Comparison of ENCODE assay signal across 12 cellular contexts in the genomic region with DNA sequence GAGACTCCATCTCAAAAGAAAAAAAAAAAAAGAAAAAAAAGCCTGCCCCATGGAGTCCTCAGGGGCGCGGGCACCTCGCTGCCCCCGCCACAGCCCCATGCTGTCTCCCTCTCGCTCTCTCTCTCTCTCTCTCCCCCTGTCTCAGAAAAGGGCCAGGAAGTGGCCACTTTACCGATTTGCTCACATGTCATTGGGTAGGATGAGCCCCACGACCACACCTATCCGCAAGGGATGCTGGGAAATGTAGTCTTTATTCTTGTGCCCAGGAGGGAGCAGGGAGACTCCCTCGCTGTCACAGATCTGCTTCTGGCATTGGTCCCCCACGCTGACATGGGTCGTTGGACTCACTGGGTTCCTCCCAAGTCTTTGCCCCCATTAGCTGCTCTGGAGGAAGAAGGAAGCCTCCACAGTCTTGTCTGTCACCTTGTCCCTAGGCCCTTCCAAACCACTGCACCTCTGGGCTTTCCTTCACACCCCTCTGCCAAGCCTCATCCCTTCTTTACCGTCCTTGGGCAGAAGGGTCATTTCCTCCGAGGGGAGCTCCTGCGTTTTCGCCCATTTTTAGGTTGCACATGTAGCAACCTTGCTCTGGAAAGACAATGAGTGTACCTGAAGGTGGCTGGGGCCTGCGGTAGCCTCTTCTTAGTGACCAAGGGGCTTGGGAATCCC. TPM values are rescaled to one million over a fixed set of nuclear protein-coding genes. Genes with fewer than 3 reads are reported as not detected.
DNase-seq lines count a peak whose midpoint lies in the region; ATAC-seq, FAIRE-seq and TF ChIP-seq lines count a peak whose summit lies in the region.
"Had no signal": no experiment of that assay in that cellular context is flagged by ENCODE, and none has a peak within 500 bp of the region (broad histone marks: within the 10 kb centered on the region; RNA-seq: fewer than 3 reads in every experiment).

No MANE protein-coding gene starts in this region.

- H3K4me1 Mint-ChIP-seq in effector memory CD8-positive, alpha-beta T cell (ENCODE audit: low read depth in 2 of 2): peaks cover 6 to 7% of the 10 kb centered on the region in 2 donors

- no peak overlapping the region for H3K4me3 Mint-ChIP-seq in effector memory CD8-positive, alpha-beta T cell

- H3K27ac Mint-ChIP-seq in effector memory CD8-positive, alpha-beta T cell: no peak overlapping the region

- DNase-seq in stimulated activated CD4-positive, alpha-beta T cell treated with anti-CD3 and anti-CD28 coated beads, Interleukin-15, amount 100 ng/mL, for 24 hours: peak; percentile 37
- DNase-seq in stimulated activated CD4-positive, alpha-beta T cell treated with anti-CD3 and anti-CD28 coated beads, Interleukin-12 subunit alpha, Interleukin-12 subunit beta, amount 100 ng/mL, for 4 hours: no peak
- DNase-seq in NCI-H460 (ENCODE audit: extremely low read depth, low read depth): peak; percentile 48
- DNase-seq in effector memory CD8-positive, alpha-beta T cell: no peak
- DNase-seq in urothelium cell line (ENCODE audit: low spot score): peak; percentile 48
- no peak for DNase-seq in foreskin fibroblast
- DNase-seq: GDM1, kidney glomerular epithelial cell, NCI-H226 had no signal

- TF ChIP-seq CTCF in foreskin fibroblast (IDR thresholded peaks at IDR 0.05; ENCODE audit: low read depth, low read length): no peak

- H3K27me3 Mint-ChIP-seq in effector memory CD8-positive, alpha-beta T cell: no peaks in the 10 kb centered on the region

- ATAC-seq in effector memory CD8-positive, alpha-beta T cell (replicated peaks): peak; percentile 93
- ATAC-seq in GM19467 (IDR thresholded peaks at IDR 0.05; ENCODE audit: unreplicated experiment): no peak
- ATAC-seq in HG02623 (IDR thresholded peaks at IDR 0.05; ENCODE audit: unreplicated experiment): no peak

- H3K4me3 ChIP-seq in foreskin fibroblast (ENCODE audit: low read depth in 1 of 2, low read length in 2 of 2): no peak overlapping the region
- H3K4me3 ChIP-seq: esophagus muscularis mucosa had no signal

- no peaks in the 10 kb centered on the region for H3K9me3 Mint-ChIP-seq in effector memory CD8-positive, alpha-beta T cell

- H3K36me3 Mint-ChIP-seq in effector memory CD8-positive, alpha-beta T cell (ENCODE audit: insufficient read depth): peaks cover 5% of the 10 kb centered on the region

- FAIRE-seq in urothelium cell line (lab: Jason Lieb, UNC): no peak

RNA-seq across cellular contexts. Expression of gene GJD3, which starts 6.9 kb away (rescaled TPM):
- not detected in 2 replicates for total RNA-seq in NCI-H460 (2014; rRNA removed; shearing (Covaris generic))
- not detected in 2 replicates for polyA plus RNA-seq in NCI-H460 (2014; cell fraction: nucleus; rRNA removed)

RNA-seq across cellular contexts. Expression of gene TOP2A, which starts 46.3 kb away (rescaled TPM):
- total RNA-seq in NCI-H460 (2014; rRNA removed; shearing (Covaris generic)): 272 and 315 TPM in 2 replicates
- polyA plus RNA-seq in NCI-H460 (2014; cell fraction: nucleus; rRNA removed): 150 and 253 TPM in 2 replicates

Comparison
In these comparisons a context has a peak if more than half of its experiments do, and no peak if none do; other contexts are left out.
1. DNase-seq: peak in stimulated activated CD4-positive, alpha-beta T cell treated with anti-CD3 and anti-CD28 coated beads, Interleukin-15, amount 100 ng/mL, for 24 hours (single experiment), NCI-H460 (single experiment) and urothelium cell line (single experiment); none in stimulated activated CD4-positive, alpha-beta T cell treated with anti-CD3 and anti-CD28 coated beads, Interleukin-12 subunit alpha, Interleukin-12 subunit beta, amount 100 ng/mL, for 4 hours (single experiment), effector memory CD8-positive, alpha-beta T cell (0 of 3) and foreskin fibroblast (0 of 2).